Comparison of ENCODE assay signal across 17 cellular contexts in the genomic region with DNA sequence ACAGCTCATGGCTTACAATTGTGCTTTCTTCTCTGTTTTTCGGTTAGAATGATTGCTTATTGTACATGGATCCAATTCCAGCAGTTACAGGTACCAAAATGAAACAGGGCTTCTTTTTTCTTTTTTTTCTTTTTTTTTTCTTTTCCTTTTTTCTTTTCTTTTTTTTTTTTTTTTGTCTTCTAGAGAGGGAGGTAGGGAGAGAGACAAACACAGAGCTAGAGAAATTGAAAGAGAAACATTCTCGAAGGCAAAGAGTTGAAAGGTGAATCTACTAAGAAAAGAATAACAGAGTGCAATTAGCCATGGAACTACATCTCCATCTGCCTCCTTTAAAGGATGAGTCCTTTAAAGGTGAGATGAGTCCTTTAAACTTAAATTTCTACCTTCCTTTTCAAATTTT. TPM values are rescaled to one million over a fixed set of nuclear protein-coding genes. Genes with fewer than 3 reads are reported as not detected.
DNase-seq lines count a peak whose midpoint lies in the region; ATAC-seq and TF ChIP-seq lines count a peak whose summit lies in the region.
"Had no signal": no experiment of that assay in that cellular context is flagged by ENCODE, and none has a peak within 500 bp of the region (broad histone marks: within the 10 kb centered on the region; RNA-seq: fewer than 3 reads in every experiment).

No MANE protein-coding gene starts in this region.

- H3K4me2 ChIP-seq in neural progenitor cell = peak overlapping the region; percentile 89

- H3K9me3 ChIP-seq in ES-I3 (ENCODE audit: control insufficient read depth, insufficient read depth, low read length) (no peaks in the 10 kb centered on the region), neural progenitor cell (ENCODE audit: low read depth) (no peaks in the 10 kb centered on the region)
- H3K9me3 ChIP-seq: adrenal gland, upper lobe of left lung had no signal

- H3K36me3 Mint-ChIP-seq in glutamatergic neuron (ENCODE audit: unreplicated experiment) (no peaks in the 10 kb centered on the region), neural progenitor cell (no peaks in the 10 kb centered on the region)

- H3K4me1 Mint-ChIP-seq in glutamatergic neuron (ENCODE audit: low read depth, unreplicated experiment) (peaks cover 13% of the 10 kb centered on the region), neural progenitor cell (peaks cover 16% of the 10 kb centered on the region)

- H3K36me3 ChIP-seq in ES-I3 (ENCODE audit: insufficient read depth, low read length) (no peaks in the 10 kb centered on the region), neural progenitor cell (no peaks in the 10 kb centered on the region)
- H3K36me3 ChIP-seq: adrenal gland, upper lobe of left lung had no signal

- peaks cover 9% of the 10 kb centered on the region for H3F3A ChIP-seq in neural progenitor cell (ENCODE audit: low read depth)

- TF ChIP-seq CTCF in glutamatergic neuron (IDR thresholded peaks at IDR 0.05; ENCODE audit: partially characterized antibody, unreplicated experiment) (no peak), neural progenitor cell (IDR thresholded peaks at IDR 0.05) (no peak)

- peak overlapping the region; percentile 92 for H3K27ac Mint-ChIP-seq in glutamatergic neuron (ENCODE audit: unreplicated experiment)
- no peak overlapping the region for H3K27ac Mint-ChIP-seq in neural progenitor cell
- H3K27ac Mint-ChIP-seq: activated CD4-positive, alpha-beta T cell treated with anti-CD3 and anti-CD28 coated beads, Interleukin-2, amount 10 ng/mL, durations not matched to agents 7 days and 5 days; activated T-cell treated with anti-CD3 and anti-CD28 coated beads, Interleukin-2, amount 50 U/mL, for 72 hours had no signal

- H3K9me3 Mint-ChIP-seq in glutamatergic neuron (ENCODE audit: unreplicated experiment) = peaks cover 24% of the 10 kb centered on the region
- no peaks in the 10 kb centered on the region for H3K9me3 Mint-ChIP-seq in neural progenitor cell
- H3K9me3 Mint-ChIP-seq: activated CD4-positive, alpha-beta T cell treated with anti-CD3 and anti-CD28 coated beads, Interleukin-2, amount 10 ng/mL, durations not matched to agents 7 days and 5 days had no signal

- H3K27me3 Mint-ChIP-seq in glutamatergic neuron (ENCODE audit: unreplicated experiment) = peaks cover 23% of the 10 kb centered on the region
- H3K27me3 Mint-ChIP-seq in neural progenitor cell (ENCODE audit: insufficient read depth, low read depth) = peaks cover 27% of the 10 kb centered on the region

- no peak overlapping the region for H2AFZ ChIP-seq in neural progenitor cell (replicated peaks)

- peak overlapping the region; percentile 57 for H3K4me3 ChIP-seq in neural progenitor cell

- H3K4me3 Mint-ChIP-seq in glutamatergic neuron (ENCODE audit: unreplicated experiment) (peak overlapping the region; percentile 97), neural progenitor cell (peak overlapping the region; percentile 87)
- H3K4me3 Mint-ChIP-seq: activated CD4-positive, alpha-beta T cell treated with anti-CD3 and anti-CD28 coated beads, Interleukin-2, amount 10 ng/mL, durations not matched to agents 7 days and 5 days had no signal

- H3K27ac ChIP-seq in angular gyrus (ENCODE audit: low read depth, low read length) (peak overlapping the region; percentile 64), neural progenitor cell (no peak overlapping the region)

- no peak for ATAC-seq in HG02840 (IDR thresholded peaks at IDR 0.05; ENCODE audit: low FRiP score, unreplicated experiment)
- ATAC-seq: activated T-cell treated with anti-CD3 and anti-CD28 coated beads, Interleukin-2, amount 50 U/mL, for 72 hours; HCT116; left ventricle myocardium superior had no signal

- peaks cover 54% of the 10 kb centered on the region for H3K27me3 ChIP-seq in neural progenitor cell

- H4K20me1 ChIP-seq in neural progenitor cell (ENCODE audit: low read depth) = no peaks in the 10 kb centered on the region

- peaks cover 11% of the 10 kb centered on the region; the same call in 1 of the 2 replicates for H3K4me1 ChIP-seq in ES-I3 (ENCODE audit: insufficient read depth, low read length)
- H3K4me1 ChIP-seq in neural progenitor cell = peaks cover 6% of the 10 kb centered on the region
- H3K4me1 ChIP-seq: adrenal gland had no signal

- DNase-seq in glutamatergic neuron (no peak), neural progenitor cell (ENCODE audit: low spot score) (no peak), NK-92 (lab: John Stamatoyannopoulos, UW; ENCODE audit: unreplicated experiment) (no peak)
- DNase-seq in activated CD4-positive, alpha-beta T cell treated with anti-CD3 and anti-CD28 coated beads for 4 hours = no peak
- no peak for DNase-seq in stimulated activated CD4-positive, alpha-beta T cell treated with anti-CD3 and anti-CD28 coated beads, Interleukin-4, amount 100 ng/mL, for 4 hours
- DNase-seq: activated CD4-positive, alpha-beta T cell treated with anti-CD3 and anti-CD28 coated beads, Interleukin-2, amount 10 ng/mL, durations not matched to agents 7 days and 5 days; activated T-cell treated with anti-CD3 and anti-CD28 coated beads, Interleukin-2, amount 50 U/mL, for 72 hours; adrenal gland; left ventricle myocardium superior; occipital lobe; stimulated activated CD4-positive, alpha-beta T cell treated with anti-CD3 and anti-CD28 coated beads, Interleukin-15, amount 100 ng/mL, for 24 hours; upper lobe of left lung had no signal

- H3K9ac ChIP-seq in ES-I3 (ENCODE audit: low read depth, low read length) (peak overlapping the region; percentile 97), neural progenitor cell (no peak overlapping the region)

- no peaks in the 10 kb centered on the region for H3K79me2 ChIP-seq in neural progenitor cell (ENCODE audit: low read depth)

RNA-seq across cellular contexts. Expression of gene EDIL3, which starts 1.0 kb away (rescaled TPM):
- total RNA-seq in glutamatergic neuron (ENCODE audit: unreplicated experiment) (220 TPM), neural progenitor cell (ENCODE audit: low replicate concordance) (7.8 and 13.8 TPM in 2 replicates)
- total RNA-seq: activated CD4-positive, alpha-beta T cell treated with anti-CD3 and anti-CD28 coated beads, Interleukin-2, amount 10 ng/mL, durations not matched to agents 7 days and 5 days; activated T-cell treated with anti-CD3 and anti-CD28 coated beads, Interleukin-2, amount 50 U/mL, for 72 hours; T-helper 1 cell treated with Interleukin-12 subunit alpha and Interleukin-12 subunit beta and Interleukin-4 antibody, amounts not matched to agents 30 ng/mL and 1 ng/mL, for 36 hours had no signal

Comparison
In these comparisons a context has a peak if more than half of its experiments do, and no peak if none do; other contexts are left out.
1. RNA of gene EDIL3, which starts 1.0 kb away (total RNA-seq): 220 TPM in glutamatergic neuron (single experiment); 7.8 to 13.8 TPM in neural progenitor cell; every median in the first group is over 10 times any median in the second.